ENCODE assay signal across 9 cellular contexts in the genomic region with DNA sequence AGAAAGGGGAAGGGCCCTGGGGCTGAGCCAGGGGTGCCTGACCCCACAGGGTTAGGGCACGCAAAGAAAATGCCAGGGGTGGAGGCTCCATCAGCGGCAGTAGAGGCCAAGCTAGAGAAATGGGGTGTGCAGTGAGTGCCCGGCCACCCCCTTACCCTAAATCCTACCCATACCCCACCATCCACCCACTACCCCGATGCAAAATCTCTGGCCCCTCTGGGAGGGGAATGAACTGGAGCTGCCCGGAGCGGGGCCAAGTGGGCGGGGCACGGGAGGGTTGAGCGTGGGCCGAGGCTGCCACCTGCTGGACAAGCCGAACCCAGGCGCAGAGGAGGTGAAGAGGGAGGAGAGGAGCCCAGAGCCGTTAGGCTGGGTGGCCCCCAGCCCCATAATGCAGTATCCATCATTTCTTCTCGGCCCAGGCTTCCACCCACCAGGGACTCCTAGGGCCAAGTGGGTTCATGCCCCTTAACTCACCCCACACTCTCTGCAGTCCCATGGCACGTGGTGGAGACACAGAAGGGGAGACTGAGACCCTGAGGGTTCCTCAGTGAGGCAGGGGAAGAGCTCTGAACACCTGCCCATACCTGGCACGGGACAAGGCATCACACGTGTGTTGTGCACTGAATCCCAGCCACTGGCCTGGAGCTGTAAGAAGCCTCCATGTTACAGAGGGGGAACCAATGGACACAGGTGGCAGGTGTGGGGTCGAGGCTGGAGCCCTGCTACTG. TPM values are rescaled to one million over a fixed set of nuclear protein-coding genes. Genes with fewer than 3 reads are reported as not detected.
DNase-seq lines count a peak whose midpoint lies in the region; ATAC-seq and TF ChIP-seq lines count a peak whose summit lies in the region.
"Had no signal": no experiment of that assay in that cellular context is flagged by ENCODE, and none has a peak within 500 bp of the region (broad histone marks: within the 10 kb centered on the region; RNA-seq: fewer than 3 reads in every experiment).

No MANE protein-coding gene starts in this region.

- H3K9me3 Mint-ChIP-seq in activated naive CD8-positive, alpha-beta T cell treated with anti-CD3 and anti-CD28 coated beads, Interleukin-2, amount 10 ng/mL, durations not matched to agents 7 days and 5 days: no peaks in the 10 kb centered on the region
- H3K9me3 Mint-ChIP-seq: T-helper 1 cell treated with Interleukin-12 subunit alpha and Interleukin-12 subunit beta and Interleukin-4 antibody, amounts not matched to agents 30 μg/mL and 1 μg/mL, for 36 hours had no signal

- POLR2A ChIA-PET in activated naive CD8-positive, alpha-beta T cell treated with anti-CD3 and anti-CD28 coated beads, Interleukin-2, amount 10 ng/mL, durations not matched to agents 7 days and 5 days (lab: Charles Lee): no interaction called here

- ATAC-seq in activated naive CD8-positive, alpha-beta T cell treated with anti-CD3 and anti-CD28 coated beads, Interleukin-2, amount 10 ng/mL, durations not matched to agents 7 days and 5 days (ENCODE audit: low read depth): peak; percentile 70
- ATAC-seq in psoas muscle (peak; percentile 91 to 96 (median 94)), GM18519 (IDR thresholded peaks at IDR 0.05; ENCODE audit: low FRiP score, unreplicated experiment) (no peak), HG03095 (IDR thresholded peaks at IDR 0.05; ENCODE audit: unreplicated experiment) (no peak)

- peaks cover 1% of the 10 kb centered on the region for H3K4me1 Mint-ChIP-seq in activated naive CD8-positive, alpha-beta T cell treated with anti-CD3 and anti-CD28 coated beads, Interleukin-2, amount 10 ng/mL, durations not matched to agents 7 days and 5 days

- H3K9me2 ChIP-seq in Karpas-422 (replicated peaks; ENCODE audit: insufficient read depth, low read length): no peaks in the 10 kb centered on the region

- H3K4me1 ChIP-seq in Karpas-422 (ENCODE audit: low read length) (no peaks in the 10 kb centered on the region), cardiac muscle cell (ENCODE audit: low read depth) (no peaks in the 10 kb centered on the region), psoas muscle (no peaks in the 10 kb centered on the region)

- H3K9ac ChIP-seq in Karpas-422 (ENCODE audit: low read length): no peak overlapping the region

- H3K27me3 ChIP-seq in Karpas-422 (ENCODE audit: low read length) (no peaks in the 10 kb centered on the region), cardiac muscle cell (peaks cover 28% of the 10 kb centered on the region), psoas muscle (ENCODE audit: insufficient read depth in 3 of 3, low read length in 2 of 3) (peaks cover 0 to 7% (median 0%) of the 10 kb centered on the region in 3 donors)

- TF ChIP-seq CTCF in cardiac muscle cell (IDR thresholded peaks at IDR 0.05; ENCODE audit: low read depth, low read length) (peak; percentile 93), psoas muscle (IDR thresholded peaks at IDR 0.05) (peak; percentile 93)

- H3K4me3 Mint-ChIP-seq in activated naive CD8-positive, alpha-beta T cell treated with anti-CD3 and anti-CD28 coated beads, Interleukin-2, amount 10 ng/mL, durations not matched to agents 7 days and 5 days: no peak overlapping the region
- H3K4me3 Mint-ChIP-seq: T-helper 1 cell treated with Interleukin-12 subunit alpha and Interleukin-12 subunit beta and Interleukin-4 antibody, amounts not matched to agents 30 μg/mL and 1 μg/mL, for 36 hours had no signal

- H3K9me3 ChIP-seq in Karpas-422 (ENCODE audit: low read length): no peaks in the 10 kb centered on the region
- H3K9me3 ChIP-seq in cardiac muscle cell (ENCODE audit: low read depth): no peaks in the 10 kb centered on the region
- no peaks in the 10 kb centered on the region for H3K9me3 ChIP-seq in psoas muscle

- 9 to 13% (median 9%) methylated on average over 15 to 18 of the region's 18 CpGs for WGBS in psoas muscle, 3 donors

- H3K4me3 ChIP-seq in Karpas-422 (ENCODE audit: low read length) (no peak overlapping the region), cardiac muscle cell (no peak overlapping the region), psoas muscle (no peak overlapping the region)

- DNase-seq in DMS114 treated with DMSO at 0.1 percent for 48 hours (lab: John Stamatoyannopoulos, UW; ENCODE audit: unreplicated experiment): peak; percentile 34
- peak; percentile 89 for DNase-seq in Karpas-422
- DNase-seq in SW480 (ENCODE audit: low spot score): peak; percentile 25
- peak; percentile 80 for DNase-seq in activated naive CD8-positive, alpha-beta T cell treated with anti-CD3 and anti-CD28 coated beads, Interleukin-2, amount 10 ng/mL, durations not matched to agents 7 days and 5 days
- peak; percentile 63 to 84 for DNase-seq in cardiac muscle cell (ENCODE audit: low read depth in 1 of 2, low spot score in 1 of 2)
- peak; percentile 87 to 92 for DNase-seq in psoas muscle

- no peaks in the 10 kb centered on the region for H3K79me2 ChIP-seq in Karpas-422 (ENCODE audit: low read length)

- H2AFZ ChIP-seq in Karpas-422 (ENCODE audit: low read length): no peak overlapping the region

- no peaks in the 10 kb centered on the region for H3K36me3 Mint-ChIP-seq in activated naive CD8-positive, alpha-beta T cell treated with anti-CD3 and anti-CD28 coated beads, Interleukin-2, amount 10 ng/mL, durations not matched to agents 7 days and 5 days

- intact Hi-C loops in psoas muscle (cut with DNase I): loop anchor here (1.0 to 5.0 kb wide), 3 partner anchors 220 to 535 kb away; no protein-coding TSS in a partner anchor

- H3K27ac Mint-ChIP-seq in activated naive CD8-positive, alpha-beta T cell treated with anti-CD3 and anti-CD28 coated beads, Interleukin-2, amount 10 ng/mL, durations not matched to agents 7 days and 5 days: no peak overlapping the region
- H3K27ac Mint-ChIP-seq: T-helper 1 cell treated with Interleukin-12 subunit alpha and Interleukin-12 subunit beta and Interleukin-4 antibody, amounts not matched to agents 30 μg/mL and 1 μg/mL, for 36 hours had no signal

- peaks cover 6% of the 10 kb centered on the region; the same call in 1 of the 2 replicates for H4K20me1 ChIP-seq in Karpas-422 (ENCODE audit: insufficient read depth, low read depth, low read length)

- H3K27me3 Mint-ChIP-seq in activated naive CD8-positive, alpha-beta T cell treated with anti-CD3 and anti-CD28 coated beads, Interleukin-2, amount 10 ng/mL, durations not matched to agents 7 days and 5 days: no peaks in the 10 kb centered on the region

- H3K4me2 ChIP-seq in Karpas-422 (ENCODE audit: low read depth, low read length, poor library complexity, severe bottlenecking): no peak overlapping the region

- no peaks in the 10 kb centered on the region for H3K36me3 ChIP-seq in Karpas-422 (ENCODE audit: insufficient read depth, low read length)
- no peaks in the 10 kb centered on the region for H3K36me3 ChIP-seq in cardiac muscle cell
- H3K36me3 ChIP-seq in psoas muscle (ENCODE audit: insufficient read depth in 1 of 2, low read depth in 1 of 2): no peaks in the 10 kb centered on the region

- H3K27ac ChIP-seq in Karpas-422 (ENCODE audit: low read length) (no peak overlapping the region), cardiac muscle cell (no peak overlapping the region), psoas muscle (no peak overlapping the region)

RNA-seq across cellular contexts. Expression of gene C1QC, which starts 1.4 kb away (rescaled TPM):
- total RNA-seq in Karpas-422 (2014; rRNA removed; shearing (Covaris generic); ENCODE audit: low replicate concordance): not detected in 2 replicates
- 1 to 10 TPM; 1.3 to 1.7 TPM for total RNA-seq in activated naive CD8-positive, alpha-beta T cell treated with anti-CD3 and anti-CD28 coated beads, Interleukin-2, amount 10 ng/mL, durations not matched to agents 7 days and 5 days
- total RNA-seq in cardiac muscle cell (not detected in 2 replicates), psoas muscle (10 to 100 TPM; 24.2 to 39.1 (median 32.3) TPM)
- polyA plus RNA-seq in cardiac muscle cell (not detected in 2 replicates), psoas muscle (10 to 100 TPM in 2 of 3 donors, 1 to 10 TPM in 1; 8.7 to 23.1 (median 10.4) TPM)

RNA-seq across cellular contexts. Expression of gene C1QA, which starts 5.6 kb away (rescaled TPM):
- not detected in 2 replicates for total RNA-seq in Karpas-422 (2014; rRNA removed; shearing (Covaris generic); ENCODE audit: low replicate concordance)
- total RNA-seq in activated naive CD8-positive, alpha-beta T cell treated with anti-CD3 and anti-CD28 coated beads, Interleukin-2, amount 10 ng/mL, durations not matched to agents 7 days and 5 days: under 1 TPM; 0.61 to 0.88 TPM
- total RNA-seq in cardiac muscle cell (not detected in 2 replicates), psoas muscle (10 to 100 TPM; 18.7 to 36.8 (median 33.9) TPM)
- polyA plus RNA-seq in cardiac muscle cell (not detected in 2 replicates), psoas muscle (10 to 100 TPM; 15.8 to 29.9 (median 16.2) TPM)

RNA-seq across cellular contexts. Expression of gene C1QB, which starts 11.0 kb away (rescaled TPM):
- total RNA-seq in Karpas-422 (2014; rRNA removed; shearing (Covaris generic); ENCODE audit: low replicate concordance): not detected in 2 replicates
- under 1 TPM; 0.50 to 0.79 TPM for total RNA-seq in activated naive CD8-positive, alpha-beta T cell treated with anti-CD3 and anti-CD28 coated beads, Interleukin-2, amount 10 ng/mL, durations not matched to agents 7 days and 5 days
- total RNA-seq in cardiac muscle cell: not detected in 2 replicates
- polyA plus RNA-seq in cardiac muscle cell: not detected in 2 replicates
- 10 to 100 TPM; 22.6 to 47.6 (median 30.0) TPM for total RNA-seq in psoas muscle
- polyA plus RNA-seq in psoas muscle: 10 to 100 TPM; 14.8 to 38.2 (median 16.3) TPM

Comparison
In these comparisons a context has a peak if more than half of its experiments do, and no peak if none do; other contexts are left out.
1. DNase-seq: peak in every context shown above with its lines; median percentile 90 in psoas muscle; 89 in Karpas-422; 80 in activated naive CD8-positive, alpha-beta T cell treated with anti-CD3 and anti-CD28 coated beads, Interleukin-2, amount 10 ng/mL, durations not matched to agents 7 days and 5 days; 74 in cardiac muscle cell; 34 in DMS114 treated with DMSO at 0.1 percent for 48 hours; 25 in SW480.
2. ATAC-seq: peak in activated naive CD8-positive, alpha-beta T cell treated with anti-CD3 and anti-CD28 coated beads, Interleukin-2, amount 10 ng/mL, durations not matched to agents 7 days and 5 days (single experiment) and psoas muscle (4 of 4); none in GM18519 (single experiment) and HG03095 (single experiment).
3. RNA of gene C1QC, which starts 1.4 kb away (total RNA-seq): 24.2 to 39.1 TPM in psoas muscle; 1.3 to 1.7 TPM in activated naive CD8-positive, alpha-beta T cell treated with anti-CD3 and anti-CD28 coated beads, Interleukin-2, amount 10 ng/mL, durations not matched to agents 7 days and 5 days, not detected in Karpas-422 and not detected in cardiac muscle cell; every median in the first group is over 4 times any median in the second.
4. RNA of gene C1QA, which starts 5.6 kb away (total RNA-seq): 18.7 to 36.8 TPM in psoas muscle; 0.61 to 0.88 TPM in activated naive CD8-positive, alpha-beta T cell treated with anti-CD3 and anti-CD28 coated beads, Interleukin-2, amount 10 ng/mL, durations not matched to agents 7 days and 5 days, not detected in Karpas-422 and not detected in cardiac muscle cell; every median in the first group is over 10 times any median in the second.
5. RNA of gene C1QB, which starts 11.0 kb away (total RNA-seq): 22.6 to 47.6 TPM in psoas muscle; 0.50 to 0.79 TPM in activated naive CD8-positive, alpha-beta T cell treated with anti-CD3 and anti-CD28 coated beads, Interleukin-2, amount 10 ng/mL, durations not matched to agents 7 days and 5 days, not detected in Karpas-422 and not detected in cardiac muscle cell; every median in the first group is over 10 times any median in the second.